Comparison of ENCODE assay signal across 1 cellular context in genomic region chr16:70739389-70739788, GRCh38.
TF ChIP-seq lines count a peak whose summit lies in the region.

No MANE protein-coding gene starts in this region.

TF ChIP-seq in IMR-90, 13 proteins besides CTCF, POLR2A, EP300 and RAD21:
- TF ChIP-seq RFX5 (IDR thresholded peaks at IDR 0.05; ENCODE audit: low read depth, low read length) (no peak), BHLHE40 (IDR thresholded peaks at IDR 0.05; ENCODE audit: low read depth, low read length) (no peak), RCOR1 (IDR thresholded peaks at IDR 0.05; ENCODE audit: insufficient replicate concordance, low read length) (no peak), FOS (IDR thresholded peaks at IDR 0.05; ENCODE audit: low read depth, low read length) (no peak), SMC3 (IDR thresholded peaks at IDR 0.05; ENCODE audit: low read depth, low read length) (no peak), MAZ (IDR thresholded peaks at IDR 0.05; ENCODE audit: borderline replicate concordance, low read depth, low read length) (no peak), CEBPB (IDR thresholded peaks at IDR 0.05; ENCODE audit: low read depth, low read length) (no peak), USF2 (IDR thresholded peaks at IDR 0.05; ENCODE audit: low read depth, low read length) (no peak)
